ENCODE assay signal across 1 cellular context in the genomic region with DNA sequence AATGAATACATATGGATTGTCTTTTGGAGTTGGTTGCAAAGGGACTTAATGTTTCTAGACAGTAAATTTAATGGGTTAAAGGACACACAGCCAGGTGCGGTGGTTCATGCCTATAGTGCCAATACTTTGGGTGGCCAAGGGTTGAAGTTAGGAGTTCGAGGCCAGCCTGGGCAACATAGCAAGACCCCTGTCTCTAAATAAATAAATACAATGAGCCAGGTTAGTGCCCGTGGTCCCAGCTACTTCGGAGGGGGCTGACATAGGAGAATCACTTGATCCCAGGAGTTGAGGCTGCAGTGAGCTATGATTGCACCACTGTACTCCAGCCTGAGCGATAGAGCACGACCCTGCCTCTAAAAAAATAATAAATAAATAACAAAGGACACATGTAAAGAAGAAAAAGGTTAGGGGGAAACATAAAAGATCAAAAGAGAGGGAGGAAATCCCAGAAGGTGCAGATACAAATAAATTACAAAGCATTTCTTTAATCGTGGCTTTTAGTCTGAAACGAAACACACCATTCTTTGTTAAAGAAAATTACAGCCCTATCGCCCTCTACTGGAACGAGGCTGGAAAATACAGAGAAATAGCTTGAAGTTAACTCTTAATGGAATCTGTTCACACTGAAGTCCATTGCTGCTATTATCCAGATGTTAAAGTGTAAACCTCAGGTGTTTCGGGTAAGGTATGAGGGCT.
TF ChIP-seq lines count a peak whose summit lies in the region.

No MANE protein-coding gene starts in this region.

TF ChIP-seq in GM23338, 12 proteins besides CTCF, POLR2A, EP300 and RAD21 (continued from another document):
- TF ChIP-seq, protein P1, sequence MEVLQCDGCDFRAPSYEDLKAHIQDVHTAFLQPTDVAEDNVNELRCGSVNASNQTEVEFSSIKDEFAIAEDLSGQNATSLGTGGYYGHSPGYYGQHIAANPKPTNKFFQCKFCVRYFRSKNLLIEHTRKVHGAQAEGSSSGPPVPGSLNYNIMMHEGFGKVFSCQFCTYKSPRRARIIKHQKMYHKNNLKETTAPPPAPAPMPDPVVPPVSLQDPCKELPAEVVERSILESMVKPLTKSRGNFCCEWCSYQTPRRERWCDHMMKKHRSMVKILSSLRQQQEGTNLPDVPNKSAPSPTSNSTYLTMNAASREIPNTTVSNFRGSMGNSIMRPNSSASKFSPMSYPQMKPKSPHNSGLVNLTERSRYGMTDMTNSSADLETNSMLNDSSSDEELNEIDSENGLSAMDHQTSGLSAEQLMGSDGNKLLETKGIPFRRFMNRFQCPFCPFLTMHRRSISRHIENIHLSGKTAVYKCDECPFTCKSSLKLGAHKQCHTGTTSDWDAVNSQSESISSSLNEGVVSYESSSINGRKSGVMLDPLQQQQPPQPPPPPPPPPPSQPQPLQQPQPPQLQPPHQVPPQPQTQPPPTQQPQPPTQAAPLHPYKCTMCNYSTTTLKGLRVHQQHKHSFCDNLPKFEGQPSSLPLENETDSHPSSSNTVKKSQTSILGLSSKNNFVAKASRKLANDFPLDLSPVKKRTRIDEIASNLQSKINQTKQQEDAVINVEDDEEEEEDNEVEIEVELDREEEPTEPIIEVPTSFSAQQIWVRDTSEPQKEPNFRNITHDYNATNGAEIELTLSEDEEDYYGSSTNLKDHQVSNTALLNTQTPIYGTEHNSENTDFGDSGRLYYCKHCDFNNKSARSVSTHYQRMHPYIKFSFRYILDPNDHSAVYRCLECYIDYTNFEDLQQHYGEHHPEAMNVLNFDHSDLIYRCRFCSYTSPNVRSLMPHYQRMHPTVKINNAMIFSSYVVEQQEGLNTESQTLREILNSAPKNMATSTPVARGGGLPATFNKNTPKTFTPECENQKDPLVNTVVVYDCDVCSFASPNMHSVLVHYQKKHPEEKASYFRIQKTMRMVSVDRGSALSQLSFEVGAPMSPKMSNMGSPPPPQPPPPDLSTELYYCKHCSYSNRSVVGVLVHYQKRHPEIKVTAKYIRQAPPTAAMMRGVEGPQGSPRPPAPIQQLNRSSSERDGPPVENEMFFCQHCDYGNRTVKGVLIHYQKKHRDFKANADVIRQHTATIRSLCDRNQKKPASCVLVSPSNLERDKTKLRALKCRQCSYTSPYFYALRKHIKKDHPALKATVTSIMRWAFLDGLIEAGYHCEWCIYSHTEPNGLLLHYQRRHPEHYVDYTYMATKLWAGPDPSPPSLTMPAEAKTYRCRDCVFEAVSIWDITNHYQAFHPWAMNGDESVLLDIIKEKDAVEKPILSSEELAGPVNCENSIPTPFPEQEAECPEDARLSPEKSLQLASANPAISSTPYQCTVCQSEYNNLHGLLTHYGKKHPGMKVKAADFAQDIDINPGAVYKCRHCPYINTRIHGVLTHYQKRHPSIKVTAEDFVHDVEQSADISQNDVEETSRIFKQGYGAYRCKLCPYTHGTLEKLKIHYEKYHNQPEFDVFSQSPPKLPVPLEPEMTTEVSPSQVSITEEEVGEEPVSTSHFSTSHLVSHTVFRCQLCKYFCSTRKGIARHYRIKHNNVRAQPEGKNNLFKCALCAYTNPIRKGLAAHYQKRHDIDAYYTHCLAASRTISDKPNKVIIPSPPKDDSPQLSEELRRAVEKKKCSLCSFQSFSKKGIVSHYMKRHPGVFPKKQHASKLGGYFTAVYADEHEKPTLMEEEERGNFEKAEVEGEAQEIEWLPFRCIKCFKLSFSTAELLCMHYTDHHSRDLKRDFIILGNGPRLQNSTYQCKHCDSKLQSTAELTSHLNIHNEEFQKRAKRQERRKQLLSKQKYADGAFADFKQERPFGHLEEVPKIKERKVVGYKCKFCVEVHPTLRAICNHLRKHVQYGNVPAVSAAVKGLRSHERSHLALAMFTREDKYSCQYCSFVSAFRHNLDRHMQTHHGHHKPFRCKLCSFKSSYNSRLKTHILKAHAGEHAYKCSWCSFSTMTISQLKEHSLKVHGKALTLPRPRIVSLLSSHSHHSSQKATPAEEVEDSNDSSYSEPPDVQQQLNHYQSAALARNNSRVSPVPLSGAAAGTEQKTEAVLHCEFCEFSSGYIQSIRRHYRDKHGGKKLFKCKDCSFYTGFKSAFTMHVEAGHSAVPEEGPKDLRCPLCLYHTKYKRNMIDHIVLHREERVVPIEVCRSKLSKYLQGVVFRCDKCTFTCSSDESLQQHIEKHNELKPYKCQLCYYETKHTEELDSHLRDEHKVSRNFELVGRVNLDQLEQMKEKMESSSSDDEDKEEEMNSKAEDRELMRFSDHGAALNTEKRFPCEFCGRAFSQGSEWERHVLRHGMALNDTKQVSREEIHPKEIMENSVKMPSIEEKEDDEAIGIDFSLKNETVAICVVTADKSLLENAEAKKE (CRISPR knock-in tag; IDR thresholded peaks at IDR 0.05): no peak
- TF ChIP-seq ETS1 (IDR thresholded peaks at IDR 0.05): no peak
- no peak for TF ChIP-seq POLR2AphosphoS5 (IDR thresholded peaks at IDR 0.05; ENCODE audit: low read depth)
- TF ChIP-seq EZH2 (IDR thresholded peaks at IDR 0.05; ENCODE audit: low read depth, unreplicated experiment): no peak
